ENCODE assay signal across 8 cellular contexts in the genomic region with DNA sequence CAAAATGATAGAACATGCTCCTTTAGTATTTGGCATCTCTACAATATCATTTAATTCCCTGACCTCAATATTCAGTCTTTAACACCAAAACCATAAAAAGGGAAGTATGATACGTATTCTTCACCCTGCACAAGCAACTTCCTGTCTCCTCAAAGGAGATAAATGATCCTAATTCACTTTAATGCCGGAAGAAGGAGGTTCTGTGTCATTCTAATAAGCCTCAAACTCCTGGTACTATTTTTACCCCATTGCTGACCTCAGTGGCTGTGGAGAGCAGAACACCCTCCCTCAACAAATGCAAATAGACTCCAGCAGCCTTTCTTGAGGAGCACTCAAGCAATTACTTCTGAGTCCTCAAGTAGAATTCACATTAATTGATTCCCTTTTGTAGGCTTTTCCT.
DNase-seq lines count a peak whose midpoint lies in the region; ATAC-seq and TF ChIP-seq lines count a peak whose summit lies in the region.

No MANE protein-coding gene starts in this region.

- H3K27me3 ChIP-seq in dorsolateral prefrontal cortex: no peaks in the 10 kb centered on the region

- no peak overlapping the region for H3K27ac Mint-ChIP-seq in activated CD8-positive, alpha-beta T cell treated with anti-CD3 and anti-CD28 coated beads for 36 hours

- peaks cover 20% of the 10 kb centered on the region for H3K4me1 Mint-ChIP-seq in activated CD8-positive, alpha-beta T cell treated with anti-CD3 and anti-CD28 coated beads for 36 hours (ENCODE audit: low read depth)

- peak; percentile 96 for ATAC-seq in GM21367 (IDR thresholded peaks at IDR 0.05; ENCODE audit: unreplicated experiment)
- ATAC-seq in HG03521 (IDR thresholded peaks at IDR 0.05; ENCODE audit: unreplicated experiment): peak; percentile 95
- ATAC-seq in activated CD8-positive, alpha-beta T cell treated with anti-CD3 and anti-CD28 coated beads for 36 hours: peak; percentile 52
- no peak for ATAC-seq in mucosa of descending colon

- intact Hi-C loops in activated CD8-positive, alpha-beta T cell treated with anti-CD3 and anti-CD28 coated beads for 36 hours (cut with micrococcal nuclease): no loop called here
- intact Hi-C loops in mucosa of descending colon (cut with DNase I, micrococcal nuclease): no loop called here
- intact Hi-C loops in dorsolateral prefrontal cortex (cut with DNase I): no loop called here

- H3K27ac ChIP-seq in dorsolateral prefrontal cortex: peak overlapping the region in 12 of 59 donors; percentile 2 to 59 (median 34)

- TF ChIP-seq CTCF in activated CD8-positive, alpha-beta T cell treated with anti-CD3 and anti-CD28 coated beads for 36 hours (IDR thresholded peaks at IDR 0.05): no peak
- TF ChIP-seq CTCF in mucosa of descending colon (IDR thresholded peaks at IDR 0.05) (no peak), dorsolateral prefrontal cortex (IDR thresholded peaks at IDR 0.05 in 54 of 56, conservative IDR thresholded peaks at IDR 0.05 in 2 of 56; ENCODE audit: low read depth in 1 of 56, partially characterized antibody in 56 of 56) (no peak)

- H3K4me3 Mint-ChIP-seq in activated CD8-positive, alpha-beta T cell treated with anti-CD3 and anti-CD28 coated beads for 36 hours: no peak overlapping the region

- no peaks in the 10 kb centered on the region for H3K9me3 ChIP-seq in mucosa of descending colon

- POLR2A ChIA-PET in activated CD8-positive, alpha-beta T cell treated with anti-CD3 and anti-CD28 coated beads for 36 hours (lab: Charles Lee): no interaction called here

- no peaks in the 10 kb centered on the region for H3K4me1 ChIP-seq in mucosa of descending colon (ENCODE audit: low read depth)

- H3K4me3 ChIP-seq in mucosa of descending colon (no peak overlapping the region), dorsolateral prefrontal cortex (no peak overlapping the region)

- no peaks in the 10 kb centered on the region for H3K9me3 Mint-ChIP-seq in activated CD8-positive, alpha-beta T cell treated with anti-CD3 and anti-CD28 coated beads for 36 hours

- DNase-seq in GDM1 (lab: John Stamatoyannopoulos, UW) (peak; percentile 63), DMS53 (lab: John Stamatoyannopoulos, UW) (no peak), mucosa of descending colon (no peak), dorsolateral prefrontal cortex (no peak)
- DNase-seq in activated CD8-positive, alpha-beta T cell treated with anti-CD3 and anti-CD28 coated beads for 36 hours: no peak
- no peak for DNase-seq in activated T-cell treated with anti-CD3 and anti-CD28 coated beads, Interleukin-2, amount 50 U/mL, for 48 hours

- CTCF ChIA-PET in activated CD8-positive, alpha-beta T cell treated with anti-CD3 and anti-CD28 coated beads for 36 hours (lab: Charles Lee): no interaction called here

- no peaks in the 10 kb centered on the region for H3K27me3 Mint-ChIP-seq in activated CD8-positive, alpha-beta T cell treated with anti-CD3 and anti-CD28 coated beads for 36 hours

- no peaks in the 10 kb centered on the region for H3K36me3 Mint-ChIP-seq in activated CD8-positive, alpha-beta T cell treated with anti-CD3 and anti-CD28 coated beads for 36 hours (ENCODE audit: low read depth)

- no peaks in the 10 kb centered on the region for H3K36me3 ChIP-seq in mucosa of descending colon (ENCODE audit: low read depth)
